Comparison of ENCODE assay signal across 16 cellular contexts in the genomic region with DNA sequence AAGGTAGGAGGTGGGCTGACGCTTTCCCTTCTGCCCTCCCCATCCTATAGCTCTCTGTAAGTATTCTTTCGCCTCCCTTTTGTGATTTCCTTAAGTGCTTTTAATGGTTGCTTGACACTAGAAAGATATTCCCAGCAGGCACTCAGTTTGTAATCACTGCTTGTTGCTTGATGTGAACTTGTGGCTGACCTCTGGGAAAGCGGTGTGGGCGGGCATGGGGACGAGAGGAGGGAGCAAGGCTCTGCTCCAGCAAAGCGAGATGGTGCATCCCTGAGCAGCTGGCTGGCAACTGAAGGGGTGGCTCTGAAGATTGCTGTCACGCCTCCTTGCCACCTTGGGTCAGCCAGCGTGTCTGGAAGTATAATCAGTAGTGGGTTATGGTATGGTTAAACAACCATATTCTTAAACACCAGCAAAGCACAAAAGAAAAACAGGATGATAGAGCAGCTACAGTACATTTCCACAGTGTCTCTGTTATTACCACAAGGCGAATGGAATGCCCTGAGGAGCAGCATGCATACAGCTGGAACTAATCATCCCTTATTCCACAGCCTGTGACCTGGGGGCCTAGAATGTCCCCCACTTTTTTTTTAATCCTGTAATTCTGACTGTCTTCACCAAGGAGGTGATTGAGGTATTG.
A peak's percentile ranks its signal among the peaks of the same experiment; 100 is the strongest.
DNase-seq lines count a peak whose midpoint lies in the region; ATAC-seq and TF ChIP-seq lines count a peak whose summit lies in the region.
"Had no signal": no experiment of that assay in that cellular context is flagged by ENCODE, and none has a peak within 500 bp of the region (broad histone marks: within the 10 kb centered on the region; RNA-seq: fewer than 3 reads in every experiment).

No MANE protein-coding gene starts in this region.

- WGBS in heart left ventricle, 4 donors: 65 to 81% (median 72%) methylated on average over 9 of the region's 9 CpGs
- WGBS in smooth muscle cell (ENCODE audit: low lambda C conversion rate): 33% methylated on average over 9 of the region's 9 CpGs
- WGBS in mesendoderm (ENCODE audit: extremely low coverage, insufficient coverage, low lambda C conversion rate): no CpG with 5 or more reads among the region's 9 CpGs

- DNase-seq in heart left ventricle (peak in 3 of 5 donors; percentile 29 to 62 (median 36)), Right ventricle myocardium superior (no peak), adipocyte (ENCODE audit: low read depth) (peak; percentile 81), glutamatergic neuron (peak; percentile 70), smooth muscle cell (lab: John Stamatoyannopoulos, UW; ENCODE audit: unreplicated experiment) (no peak), PC-9 (no peak), mesendoderm (no peak)
- DNase-seq: activated CD4-positive, alpha-beta T cell treated with anti-CD3 and anti-CD28 coated beads for 1 hour; activated naive CD8-positive, alpha-beta T cell treated with anti-CD3 and anti-CD28 coated beads for 36 hours; activated T-cell treated with anti-CD3 and anti-CD28 coated beads for 4 hours; NCI-H446 treated with DMSO at 0.1 percent for 48 hours; PC-3; testis had no signal

- no peaks in the 10 kb centered on the region for H3K27me3 ChIP-seq in heart left ventricle
- no peaks in the 10 kb centered on the region for H3K27me3 ChIP-seq in adipocyte (replicated peaks; ENCODE audit: control insufficient read depth, insufficient read depth, low read length)
- no peaks in the 10 kb centered on the region for H3K27me3 ChIP-seq in smooth muscle cell (ENCODE audit: low read depth)
- H3K27me3 ChIP-seq in PC-9 (ENCODE audit: insufficient read depth, low read depth): no peaks in the 10 kb centered on the region
- no peaks in the 10 kb centered on the region for H3K27me3 ChIP-seq in mesendoderm (ENCODE audit: insufficient read depth, low read length, poor library complexity)
- H3K27me3 ChIP-seq: esophagus muscularis mucosa, testis had no signal

- H3K36me3 ChIP-seq in heart left ventricle (no peaks in the 10 kb centered on the region), adipocyte (ENCODE audit: control insufficient read depth, insufficient read depth, low read length, severe bottlenecking) (peaks cover 6% of the 10 kb centered on the region), smooth muscle cell (ENCODE audit: low read depth) (no peaks in the 10 kb centered on the region), PC-9 (ENCODE audit: low read depth) (no peaks in the 10 kb centered on the region), mesendoderm (ENCODE audit: control insufficient read depth, insufficient read depth, low read length) (no peaks in the 10 kb centered on the region)
- H3K36me3 ChIP-seq: esophagus muscularis mucosa had no signal

- no peak overlapping the region for H2BK5ac ChIP-seq in mesendoderm (ENCODE audit: low read length)

- H4K20me1 ChIP-seq in smooth muscle cell (ENCODE audit: low read depth) (peaks cover 100% of the 10 kb centered on the region), PC-9 (ENCODE audit: insufficient read depth) (peaks cover 4% of the 10 kb centered on the region; the same call in 1 of the 2 replicates)

- no peak overlapping the region for H3K4ac ChIP-seq in mesendoderm (ENCODE audit: low read depth, low read length)

- H3F3A ChIP-seq in smooth muscle cell (ENCODE audit: low read depth): peaks cover 3% of the 10 kb centered on the region
- no peaks in the 10 kb centered on the region for H3F3A ChIP-seq in PC-9 (ENCODE audit: insufficient read depth, low read depth)

- H3K56ac ChIP-seq in mesendoderm (ENCODE audit: low read length): no peak overlapping the region

- no peak overlapping the region for H3K18ac ChIP-seq in mesendoderm (ENCODE audit: low read length)

- peaks cover 68% of the 10 kb centered on the region for H3K4me1 Mint-ChIP-seq in glutamatergic neuron (ENCODE audit: low read depth, unreplicated experiment)

- H3K27ac Mint-ChIP-seq in glutamatergic neuron (ENCODE audit: unreplicated experiment): peak overlapping the region; percentile 90

- no peak overlapping the region for H2BK15ac ChIP-seq in mesendoderm (replicated peaks; ENCODE audit: low read depth)

- H2AFZ ChIP-seq in smooth muscle cell (ENCODE audit: low read depth) (no peak overlapping the region), PC-9 (no peak overlapping the region)

- H3K27ac ChIP-seq in heart left ventricle: no peak overlapping the region
- H3K27ac ChIP-seq in smooth muscle cell (ENCODE audit: low read depth): peak overlapping the region; percentile 36
- no peak overlapping the region for H3K27ac ChIP-seq in PC-9
- H3K27ac ChIP-seq in mesendoderm (ENCODE audit: low read depth, low read length): no peak overlapping the region
- H3K27ac ChIP-seq: coronary artery, esophagus muscularis mucosa, testis had no signal

- H3K9me3 ChIP-seq in heart left ventricle (no peaks in the 10 kb centered on the region), adipocyte (ENCODE audit: control insufficient read depth, low read length) (no peaks in the 10 kb centered on the region), smooth muscle cell (replicated peaks; ENCODE audit: low read depth) (no peaks in the 10 kb centered on the region), PC-9 (ENCODE audit: insufficient read depth, low read depth) (no peaks in the 10 kb centered on the region)
- H3K9me3 ChIP-seq: esophagus muscularis mucosa, testis had no signal

- TF ChIP-seq POLR2A in heart left ventricle (IDR thresholded peaks at IDR 0.05): no peak

- no peak overlapping the region for H4K8ac ChIP-seq in mesendoderm (ENCODE audit: low read depth, low read length)

- peaks cover 0 to 38% (median 17%) of the 10 kb centered on the region in 12 donors for H3K4me1 ChIP-seq in heart left ventricle
- H3K4me1 ChIP-seq in adipocyte (ENCODE audit: control insufficient read depth, insufficient read depth, low read length): peaks cover 20% of the 10 kb centered on the region
- peaks cover 30% of the 10 kb centered on the region for H3K4me1 ChIP-seq in smooth muscle cell (ENCODE audit: low read depth)
- H3K4me1 ChIP-seq in PC-9 (replicated peaks; ENCODE audit: insufficient read depth): 0 out of 2 replicates have a peak, but pooled peaks cover 4% of the 10 kb centered on the region
- H3K4me1 ChIP-seq in mesendoderm (ENCODE audit: control insufficient read depth, low read depth, low read length): no peaks in the 10 kb centered on the region

- ATAC-seq in heart left ventricle (peak in 2 of 4 donors; percentile 31 to 63), Right ventricle myocardium superior (ENCODE audit: poor library complexity) (no peak), GM18873 (IDR thresholded peaks at IDR 0.05; ENCODE audit: low FRiP score, unreplicated experiment) (no peak)
- ATAC-seq: PC-3 had no signal

- H4K5ac ChIP-seq in mesendoderm (ENCODE audit: low read length): no peak overlapping the region

- POLR2A ChIA-PET in PC-9 (lab: Charles Lee; ENCODE audit: unreplicated experiment): no interaction called here

- H3K4me3 Mint-ChIP-seq in glutamatergic neuron (ENCODE audit: unreplicated experiment): peak overlapping the region; percentile 22
- H3K4me3 Mint-ChIP-seq: activated naive CD8-positive, alpha-beta T cell treated with anti-CD3 and anti-CD28 coated beads for 36 hours had no signal

- BruUV-seq in PC-9 (replicated peaks; lab: Mats Ljungman, UMichigan): no TSS peak

- H3K23ac ChIP-seq in mesendoderm (ENCODE audit: low read length): no peak overlapping the region

- H2BK120ac ChIP-seq in mesendoderm (ENCODE audit: low read depth, low read length): no peak overlapping the region

- no peak overlapping the region for H2AK5ac ChIP-seq in mesendoderm (ENCODE audit: low read length)

- peak overlapping the region; percentile 58 for H3K4me2 ChIP-seq in smooth muscle cell
- H3K4me2 ChIP-seq in PC-9: no peak overlapping the region
- H3K4me2 ChIP-seq in mesendoderm (ENCODE audit: low read length): no peak overlapping the region

- no peaks in the 10 kb centered on the region for H3K36me3 Mint-ChIP-seq in glutamatergic neuron (ENCODE audit: unreplicated experiment)

- no peaks in the 10 kb centered on the region for H3K9me2 ChIP-seq in PC-9 (ENCODE audit: insufficient read depth)

- H3K27me3 Mint-ChIP-seq in glutamatergic neuron (ENCODE audit: unreplicated experiment): peaks cover 5% of the 10 kb centered on the region
- H3K27me3 Mint-ChIP-seq: activated naive CD8-positive, alpha-beta T cell treated with anti-CD3 and anti-CD28 coated beads for 36 hours had no signal

- H3K79me2 ChIP-seq in smooth muscle cell (ENCODE audit: low read depth): peaks cover 29% of the 10 kb centered on the region
- peaks cover 20% of the 10 kb centered on the region for H3K79me2 ChIP-seq in PC-9 (ENCODE audit: low read depth)
- H3K79me2 ChIP-seq in mesendoderm (ENCODE audit: control insufficient read depth, insufficient read depth, low read length): no peaks in the 10 kb centered on the region

- no peak overlapping the region for H3K9ac ChIP-seq in adipocyte (ENCODE audit: low read length)
- H3K9ac ChIP-seq in smooth muscle cell (ENCODE audit: low read depth): no peak overlapping the region
- no peak overlapping the region for H3K9ac ChIP-seq in mesendoderm (ENCODE audit: low read length)

- CTCF ChIA-PET in PC-9 (lab: Charles Lee): interaction anchor here (0.6 kb wide), 1 partner anchor 479 kb away, joined by 4 read pairs; no protein-coding TSS in a partner anchor

- H3K79me1 ChIP-seq in mesendoderm (ENCODE audit: low read length): no peaks in the 10 kb centered on the region

- TF ChIP-seq CTCF in heart left ventricle (IDR thresholded peaks at IDR 0.05) (no peak), glutamatergic neuron (IDR thresholded peaks at IDR 0.05; ENCODE audit: partially characterized antibody, unreplicated experiment) (no peak), smooth muscle cell (IDR thresholded peaks at IDR 0.05; ENCODE audit: borderline replicate concordance, insufficient read depth, poor library complexity, severe bottlenecking) (no peak), PC-9 (conservative IDR thresholded peaks at IDR 0.05) (no peak)

- H3K4me3 ChIP-seq in heart left ventricle (no peak overlapping the region), adipocyte (ENCODE audit: low read length) (no peak overlapping the region), smooth muscle cell (no peak overlapping the region), PC-9 (no peak overlapping the region), mesendoderm (ENCODE audit: low read length) (no peak overlapping the region)
- H3K4me3 ChIP-seq: coronary artery, esophagus muscularis mucosa, testis had no signal

- peaks cover 9% of the 10 kb centered on the region for H3K9me3 Mint-ChIP-seq in glutamatergic neuron (ENCODE audit: unreplicated experiment)
- H3K9me3 Mint-ChIP-seq: activated naive CD8-positive, alpha-beta T cell treated with anti-CD3 and anti-CD28 coated beads for 36 hours had no signal

- intact Hi-C loops in heart left ventricle (cut with DNase I) (no loop called here), Right ventricle myocardium superior (cut with DNase I) (no loop called here), PC-9 (cut with micrococcal nuclease; ENCODE audit: unreplicated experiment) (no loop called here)

Comparison
In these comparisons a context has a peak if more than half of its experiments do, and no peak if none do; other contexts are left out.
1. DNase-seq: peak in heart left ventricle (3 of 5), adipocyte (single experiment) and glutamatergic neuron (single experiment); none in Right ventricle myocardium superior (single experiment), smooth muscle cell (single experiment), PC-9 (0 of 2) and mesendoderm (single experiment).